ENCODE assay signal across 8 cellular contexts in the genomic region with DNA sequence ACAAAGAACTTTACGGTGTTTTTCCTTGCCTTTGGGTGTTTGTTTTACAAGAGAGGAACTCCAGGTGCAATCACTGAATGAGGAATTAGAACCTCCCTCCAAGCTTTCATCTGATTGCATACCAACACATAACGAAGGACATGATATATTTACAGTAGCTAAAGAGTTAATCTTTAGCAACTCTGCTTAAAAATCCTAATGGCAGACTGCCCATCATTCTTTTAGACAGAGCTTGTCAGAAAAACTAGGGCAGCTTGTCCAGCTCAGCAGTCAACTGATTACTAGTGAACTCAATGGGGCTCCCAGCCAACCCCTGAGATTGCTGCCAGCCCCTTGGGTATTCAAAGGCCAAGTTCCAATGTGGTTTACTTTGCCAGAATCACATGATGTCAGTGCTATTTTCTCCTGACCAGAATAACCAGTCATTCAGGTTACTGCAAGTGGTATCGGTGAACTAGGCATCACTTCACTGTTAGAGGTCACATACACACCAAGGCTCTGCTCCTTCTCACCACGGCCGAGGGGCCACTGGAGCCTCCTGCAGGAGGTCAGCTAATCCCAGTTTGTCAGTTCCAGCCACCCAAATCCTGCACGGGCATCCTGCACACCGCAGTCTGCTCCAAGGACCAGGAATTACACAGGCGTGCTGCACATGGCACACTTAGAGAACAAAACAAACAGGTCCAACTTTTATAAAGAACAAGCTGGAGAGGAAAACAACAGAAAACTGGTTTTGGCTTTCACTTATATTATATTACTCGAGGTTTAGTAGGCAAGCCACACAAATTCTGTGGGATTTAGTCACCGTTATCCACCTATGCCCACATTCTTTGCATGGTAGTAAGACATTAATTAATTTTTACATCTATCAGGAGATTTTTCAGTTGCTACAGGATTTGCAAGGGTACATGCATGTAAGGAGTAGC.
DNase-seq lines count a peak whose midpoint lies in the region; ATAC-seq, FAIRE-seq and TF ChIP-seq lines count a peak whose summit lies in the region.

No MANE protein-coding gene starts in this region.

- TF ChIP-seq CTCF in AG09319 (IDR thresholded peaks at IDR 0.05; ENCODE audit: low read depth, low read length) = no peak; the same call in 1 of the 2 replicates
- TF ChIP-seq CTCF in bronchial epithelial cell (IDR thresholded peaks at IDR 0.05; ENCODE audit: insufficient read depth, low read length, severe bottlenecking) = no peak
- peak in 1 of 6 experiments; percentile 20 for TF ChIP-seq CTCF in thyroid gland (IDR thresholded peaks at IDR 0.05)

- ATAC-seq in HG02970 (IDR thresholded peaks at IDR 0.05; ENCODE audit: low FRiP score, unreplicated experiment) = no peak
- no peak for ATAC-seq in activated T-cell treated with anti-CD3 and anti-CD28 coated beads, Interleukin-2, amount 50 U/mL, for 4 hours

- peaks cover 39 to 52% of the 10 kb centered on the region in 2 donors for H3K4me1 ChIP-seq in thyroid gland

- peak in 1 of 2 donors; percentile 44 for TF ChIP-seq POLR2A in thyroid gland (IDR thresholded peaks at IDR 0.05)

- H3K4me3 ChIP-seq in MG63 = peak overlapping the region; percentile 11
- no peak overlapping the region for H3K4me3 ChIP-seq in bronchial epithelial cell (ENCODE audit: low read depth, low read length)
- H3K4me3 ChIP-seq in thyroid gland (replicated peaks in 1 of 3) = no peak overlapping the region

- no peaks in the 10 kb centered on the region for H3K9me3 ChIP-seq in MG63
- no peaks in the 10 kb centered on the region for H3K9me3 ChIP-seq in thyroid gland

- H3K36me3 ChIP-seq in MG63 (peaks cover 31% of the 10 kb centered on the region), bronchial epithelial cell (ENCODE audit: control insufficient read depth, insufficient read depth, low read length) (peaks cover 2% of the 10 kb centered on the region), thyroid gland (no peaks in the 10 kb centered on the region)

- 10 to 14% methylated on average over 10 of the region's 10 CpGs for WGBS in thyroid gland, 2 donors

- H3K9me3 Mint-ChIP-seq in activated T-cell treated with anti-CD3 and anti-CD28 coated beads, Interleukin-2, amount 50 U/mL, for 4 hours = no peaks in the 10 kb centered on the region

- no peaks in the 10 kb centered on the region for H3K4me1 Mint-ChIP-seq in activated T-cell treated with anti-CD3 and anti-CD28 coated beads, Interleukin-2, amount 50 U/mL, for 4 hours (ENCODE audit: low read depth)

- H3K4me3 Mint-ChIP-seq in activated T-cell treated with anti-CD3 and anti-CD28 coated beads, Interleukin-2, amount 50 U/mL, for 4 hours = no peak overlapping the region

- H3K27ac ChIP-seq in layer of hippocampus (ENCODE audit: low read depth, low read length) (peak overlapping the region; percentile 52), thyroid gland (peak overlapping the region; percentile 78 to 93 (median 88))

- intact Hi-C loops in thyroid gland (cut with DNase I) = no loop called here

- H3K27me3 ChIP-seq in MG63 (no peaks in the 10 kb centered on the region), bronchial epithelial cell (ENCODE audit: control insufficient read depth, insufficient read depth, low read length) (no peaks in the 10 kb centered on the region), layer of hippocampus (ENCODE audit: control insufficient read depth, insufficient read depth, low read length) (no peaks in the 10 kb centered on the region), thyroid gland (no peaks in the 10 kb centered on the region)

- peaks cover 3% of the 10 kb centered on the region for H3K27me3 Mint-ChIP-seq in activated T-cell treated with anti-CD3 and anti-CD28 coated beads, Interleukin-2, amount 50 U/mL, for 4 hours (ENCODE audit: low read depth)

- DNase-seq in AG09319 (ENCODE audit: extremely low read depth, low read depth) = peak; percentile 40
- peak; percentile 100 for DNase-seq in MG63
- peak; percentile 97 for DNase-seq in bronchial epithelial cell (ENCODE audit: low read depth)
- DNase-seq in thyroid gland = peak; percentile 96 to 97
- DNase-seq in germinal center (ENCODE audit: low spot score) = no peak
- DNase-seq in activated T-cell treated with anti-CD3 and anti-CD28 coated beads, Interleukin-2, amount 50 U/mL, for 4 hours = no peak

- peak; percentile 95 for FAIRE-seq in bronchial epithelial cell (lab: Jason Lieb, UNC)

- H3K36me3 Mint-ChIP-seq in activated T-cell treated with anti-CD3 and anti-CD28 coated beads, Interleukin-2, amount 50 U/mL, for 4 hours (ENCODE audit: insufficient read depth) = no peaks in the 10 kb centered on the region

Comparison
In these comparisons a context has a peak if more than half of its experiments do, and no peak if none do; other contexts are left out.
1. DNase-seq: peak in AG09319 (single experiment), MG63 (single experiment), bronchial epithelial cell (single experiment) and thyroid gland (2 of 2); none in germinal center (single experiment) and activated T-cell treated with anti-CD3 and anti-CD28 coated beads, Interleukin-2, amount 50 U/mL, for 4 hours (single experiment).